Comparison of ENCODE assay signal across 1 cellular context in genomic region chr7:27189560-27190283, GRCh38.
TF ChIP-seq lines count a peak whose summit lies in the region.

No MANE protein-coding gene starts in this region.

TF ChIP-seq in HEK293, 187 proteins besides CTCF, POLR2A, EP300 and RAD21 (continued from another document):
- TF ChIP-seq, protein P1, sequence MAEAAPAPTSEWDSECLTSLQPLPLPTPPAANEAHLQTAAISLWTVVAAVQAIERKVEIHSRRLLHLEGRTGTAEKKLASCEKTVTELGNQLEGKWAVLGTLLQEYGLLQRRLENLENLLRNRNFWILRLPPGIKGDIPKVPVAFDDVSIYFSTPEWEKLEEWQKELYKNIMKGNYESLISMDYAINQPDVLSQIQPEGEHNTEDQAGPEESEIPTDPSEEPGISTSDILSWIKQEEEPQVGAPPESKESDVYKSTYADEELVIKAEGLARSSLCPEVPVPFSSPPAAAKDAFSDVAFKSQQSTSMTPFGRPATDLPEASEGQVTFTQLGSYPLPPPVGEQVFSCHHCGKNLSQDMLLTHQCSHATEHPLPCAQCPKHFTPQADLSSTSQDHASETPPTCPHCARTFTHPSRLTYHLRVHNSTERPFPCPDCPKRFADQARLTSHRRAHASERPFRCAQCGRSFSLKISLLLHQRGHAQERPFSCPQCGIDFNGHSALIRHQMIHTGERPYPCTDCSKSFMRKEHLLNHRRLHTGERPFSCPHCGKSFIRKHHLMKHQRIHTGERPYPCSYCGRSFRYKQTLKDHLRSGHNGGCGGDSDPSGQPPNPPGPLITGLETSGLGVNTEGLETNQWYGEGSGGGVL (tag by site-specific recombination; IDR thresholded peaks at IDR 0.05), result peak; percentile 71
- TF ChIP-seq, protein P2, sequence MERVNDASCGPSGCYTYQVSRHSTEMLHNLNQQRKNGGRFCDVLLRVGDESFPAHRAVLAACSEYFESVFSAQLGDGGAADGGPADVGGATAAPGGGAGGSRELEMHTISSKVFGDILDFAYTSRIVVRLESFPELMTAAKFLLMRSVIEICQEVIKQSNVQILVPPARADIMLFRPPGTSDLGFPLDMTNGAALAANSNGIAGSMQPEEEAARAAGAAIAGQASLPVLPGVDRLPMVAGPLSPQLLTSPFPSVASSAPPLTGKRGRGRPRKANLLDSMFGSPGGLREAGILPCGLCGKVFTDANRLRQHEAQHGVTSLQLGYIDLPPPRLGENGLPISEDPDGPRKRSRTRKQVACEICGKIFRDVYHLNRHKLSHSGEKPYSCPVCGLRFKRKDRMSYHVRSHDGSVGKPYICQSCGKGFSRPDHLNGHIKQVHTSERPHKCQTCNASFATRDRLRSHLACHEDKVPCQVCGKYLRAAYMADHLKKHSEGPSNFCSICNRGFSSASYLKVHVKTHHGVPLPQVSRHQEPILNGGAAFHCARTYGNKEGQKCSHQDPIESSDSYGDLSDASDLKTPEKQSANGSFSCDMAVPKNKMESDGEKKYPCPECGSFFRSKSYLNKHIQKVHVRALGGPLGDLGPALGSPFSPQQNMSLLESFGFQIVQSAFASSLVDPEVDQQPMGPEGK (tag by site-specific recombination; IDR thresholded peaks at IDR 0.05), result 0 out of 2 replicates have a peak, but pooled peaks have one; percentile 23
- TF ChIP-seq ZNF664 (tag by site-specific recombination; IDR thresholded peaks at IDR 0.05) (no peak), ZIC2 (tag by site-specific recombination; IDR thresholded peaks at IDR 0.05) (peak; percentile 60), ZBTB8A (tag by site-specific recombination; IDR thresholded peaks at IDR 0.05) (peak; percentile 41), SCRT2 (tag by site-specific recombination; IDR thresholded peaks at IDR 0.05) (peak; percentile 45; the same call in 1 of the 2 replicates), IKZF3 (tag by site-specific recombination; IDR thresholded peaks at IDR 0.05) (peak; percentile 55; the same call in 1 of the 2 replicates), BCL6B (tag by site-specific recombination; IDR thresholded peaks at IDR 0.05) (no peak), PRDM1 (tag by site-specific recombination; IDR thresholded peaks at IDR 0.05) (peak; percentile 18; the same call in 1 of the 2 replicates), GFI1B (tag by site-specific recombination; IDR thresholded peaks at IDR 0.05) (0 out of 2 replicates have a peak, but pooled peaks have one; percentile 6)
TF ChIP-seq in HEK293: peak in this region for 9.
